Comparison of ENCODE assay signal across 17 cellular contexts in the genomic region with DNA sequence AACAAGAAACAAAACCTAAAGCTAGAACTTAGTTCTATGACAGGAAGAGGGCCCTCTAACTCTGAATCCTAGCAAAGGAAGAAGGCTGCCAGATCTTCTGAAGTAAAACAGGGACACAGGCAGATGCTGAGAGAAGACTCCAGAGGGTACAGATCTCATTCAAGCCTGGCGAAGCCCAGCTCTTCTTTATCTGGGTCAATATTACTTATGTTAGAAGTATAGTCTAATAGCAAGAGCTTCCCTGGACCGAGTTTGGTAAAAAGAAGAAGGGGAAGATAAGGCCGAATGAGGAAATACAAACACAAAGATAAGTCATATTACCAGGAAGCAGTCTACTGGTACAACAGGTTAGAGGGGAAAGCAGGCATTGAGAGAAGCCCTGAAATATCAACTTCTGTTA.
DNase-seq lines count a peak whose midpoint lies in the region; ATAC-seq and TF ChIP-seq lines count a peak whose summit lies in the region.
"Had no signal": no experiment of that assay in that cellular context is flagged by ENCODE, and none has a peak within 500 bp of the region (broad histone marks: within the 10 kb centered on the region; RNA-seq: fewer than 3 reads in every experiment).

No MANE protein-coding gene starts in this region.

- H3K4me2 ChIP-seq in mammary epithelial cell (ENCODE audit: insufficient read depth, low read depth, low read length) = no peak overlapping the region
- H3K4me2 ChIP-seq in smooth muscle cell = no peak overlapping the region

- H3K27ac ChIP-seq in mammary epithelial cell (ENCODE audit: insufficient read depth, low read depth, low read length) (no peak overlapping the region), breast epithelium (no peak overlapping the region), smooth muscle cell (ENCODE audit: low read depth) (no peak overlapping the region), uterus (no peak overlapping the region)
- H3K27ac ChIP-seq: stomach had no signal

- DNase-seq in mammary epithelial cell = no peak
- DNase-seq in breast epithelium (ENCODE audit: low spot score in 2 of 2) = no peak
- no peak for DNase-seq in T-helper 17 cell
- peak; percentile 59 for DNase-seq in epithelial cell of esophagus (ENCODE audit: low read depth)
- no peak for DNase-seq in smooth muscle cell (lab: John Stamatoyannopoulos, UW; ENCODE audit: unreplicated experiment)
- DNase-seq in globus pallidus (ENCODE audit: low spot score) = no peak
- DNase-seq in uterus = no peak
- no peak for DNase-seq in NCI-H82 treated with DMSO at 0.1 percent for 48 hours (lab: John Stamatoyannopoulos, UW; ENCODE audit: unreplicated experiment)
- DNase-seq: activated naive CD4-positive, alpha-beta T cell; foreskin fibroblast; Karpas-422; NCI-H187 treated with DMSO at 0.1 percent for 48 hours; stimulated activated CD4-positive, alpha-beta T cell treated with anti-CD3 and anti-CD28 coated beads, Interleukin-12 subunit alpha, Interleukin-12 subunit beta, amount 100 ng/mL, for 4 hours; stomach had no signal

- H4K20me1 ChIP-seq in mammary epithelial cell (ENCODE audit: insufficient read depth, low read length) (no peaks in the 10 kb centered on the region), smooth muscle cell (ENCODE audit: low read depth) (no peaks in the 10 kb centered on the region)

- TF ChIP-seq CTCF in mammary epithelial cell (conservative IDR thresholded peaks at IDR 0.05 in 1 of 2, IDR thresholded peaks at IDR 0.05 in 1 of 2; ENCODE audit: extremely low read depth in 1 of 2, insufficient read depth in 1 of 2, low read depth in 1 of 2, low read length in 2 of 2) = no peak
- TF ChIP-seq CTCF in breast epithelium (IDR thresholded peaks at IDR 0.05) = no peak
- no peak for TF ChIP-seq CTCF in epithelial cell of esophagus (IDR thresholded peaks at IDR 0.05; ENCODE audit: insufficient read depth, low read depth, low read length, missing control alignments)
- TF ChIP-seq CTCF in smooth muscle cell (IDR thresholded peaks at IDR 0.05; ENCODE audit: borderline replicate concordance, insufficient read depth, poor library complexity, severe bottlenecking) = no peak
- TF ChIP-seq CTCF in uterus (IDR thresholded peaks at IDR 0.05) = no peak

- no peaks in the 10 kb centered on the region for H3F3A ChIP-seq in smooth muscle cell (ENCODE audit: low read depth)

- H3K9me3 ChIP-seq in mammary epithelial cell (replicated peaks; ENCODE audit: insufficient read depth, low read length) = no peaks in the 10 kb centered on the region
- no peaks in the 10 kb centered on the region for H3K9me3 ChIP-seq in breast epithelium
- H3K9me3 ChIP-seq in T-helper 17 cell (ENCODE audit: control insufficient read depth, low read length, poor library complexity, severe bottlenecking) = no peaks in the 10 kb centered on the region
- no peaks in the 10 kb centered on the region for H3K9me3 ChIP-seq in smooth muscle cell (replicated peaks; ENCODE audit: low read depth)
- no peaks in the 10 kb centered on the region for H3K9me3 ChIP-seq in uterus
- H3K9me3 ChIP-seq: stomach had no signal

- H3K9ac ChIP-seq in mammary epithelial cell (ENCODE audit: insufficient read depth, low read length) (no peak overlapping the region), smooth muscle cell (ENCODE audit: low read depth) (no peak overlapping the region)

- H2AFZ ChIP-seq in mammary epithelial cell (ENCODE audit: low read depth, low read length) = peak overlapping the region; percentile 55
- peak overlapping the region; percentile 71 for H2AFZ ChIP-seq in smooth muscle cell (ENCODE audit: low read depth)

- dilution Hi-C loops in mammary epithelial cell (cut with HindIII; ENCODE audit: low sequenced_read_pairs) = no loop called here

- in situ Hi-C loops in mammary epithelial cell (cut with MboI; ENCODE audit: low sequenced_read_pairs in 2 of 2) = no loop called here

- H3K4me3 ChIP-seq in mammary epithelial cell (replicated peaks in 1 of 3; ENCODE audit: insufficient read depth in 1 of 3, low read depth in 2 of 3, low read length in 3 of 3) (no peak overlapping the region), breast epithelium (no peak overlapping the region), epithelial cell of esophagus (ENCODE audit: low read length) (no peak overlapping the region), smooth muscle cell (no peak overlapping the region), uterus (no peak overlapping the region)
- H3K4me3 ChIP-seq: lung, stomach had no signal

- no peaks in the 10 kb centered on the region for H3K27me3 Mint-ChIP-seq in T-helper 17 cell
- H3K27me3 Mint-ChIP-seq: dendritic cell treated with granulocyte-macrophage colony-stimulating factor and Interleukin-4, amounts not matched to agents 40 ng/mL and 50 ng/mL, for 4 days had no signal

- TF ChIP-seq POLR2A in breast epithelium (IDR thresholded peaks at IDR 0.05) (no peak), uterus (IDR thresholded peaks at IDR 0.05) (no peak)

- no peaks in the 10 kb centered on the region for H3K27me3 ChIP-seq in mammary epithelial cell (ENCODE audit: insufficient read depth, low read length)
- H3K27me3 ChIP-seq in breast epithelium = no peaks in the 10 kb centered on the region
- no peaks in the 10 kb centered on the region for H3K27me3 ChIP-seq in smooth muscle cell (ENCODE audit: low read depth)
- no peaks in the 10 kb centered on the region for H3K27me3 ChIP-seq in uterus
- H3K27me3 ChIP-seq: stomach had no signal

- H3K79me2 ChIP-seq in mammary epithelial cell (ENCODE audit: insufficient read depth, low read length) (no peaks in the 10 kb centered on the region), smooth muscle cell (ENCODE audit: low read depth) (no peaks in the 10 kb centered on the region)

- CTCF ChIA-PET in mammary epithelial cell (lab: Charles Lee; ENCODE audit: low non-redundant PET) = interaction anchor here (0.7 kb wide), 1 partner anchor 138 kb away, joined by 3 read pairs; no protein-coding TSS in a partner anchor

- intact Hi-C loops in mammary epithelial cell (cut with micrococcal nuclease) = loop anchor here (5.0 kb wide), 2 partner anchors 62 to 78 kb away; no protein-coding TSS in a partner anchor
- intact Hi-C loops in breast epithelium (cut with DNase I; ENCODE audit: low total_unique reads) = no loop called here
- intact Hi-C loops in uterus (cut with DNase I; ENCODE audit: low total_unique reads) = no loop called here

- no peak overlapping the region for H3K4me3 Mint-ChIP-seq in T-helper 17 cell
- H3K4me3 Mint-ChIP-seq: dendritic cell treated with granulocyte-macrophage colony-stimulating factor and Interleukin-4, amounts not matched to agents 40 ng/mL and 50 ng/mL, for 4 days; natural killer cell treated with Interleukin-12 subunit alpha and Interleukin-12 subunit beta and Interleukin-15 and Interleukin-18, amount 100 ng/mL, for 72 hours had no signal

- H3K36me3 ChIP-seq in mammary epithelial cell (ENCODE audit: insufficient read depth, low read length) (no peaks in the 10 kb centered on the region), breast epithelium (no peaks in the 10 kb centered on the region), smooth muscle cell (ENCODE audit: low read depth) (no peaks in the 10 kb centered on the region), uterus (no peaks in the 10 kb centered on the region)
- H3K36me3 ChIP-seq: stomach had no signal

- H3K36me3 Mint-ChIP-seq in T-helper 17 cell (ENCODE audit: low read depth) = no peaks in the 10 kb centered on the region
- H3K36me3 Mint-ChIP-seq: natural killer cell treated with Interleukin-12 subunit alpha and Interleukin-12 subunit beta and Interleukin-15 and Interleukin-18, amount 100 ng/mL, for 72 hours had no signal

- BruUV-seq in mammary epithelial cell (replicated peaks; lab: Mats Ljungman, UMichigan) = no TSS peak

- 91% methylated on average over 3 of the region's 3 CpGs for WGBS in mammary epithelial cell (ENCODE audit: low coverage, missing lambda C conversion rate)
- WGBS in smooth muscle cell (ENCODE audit: low lambda C conversion rate) = 60% methylated on average over 3 of the region's 3 CpGs

- peaks cover 27% of the 10 kb centered on the region for H3K4me1 Mint-ChIP-seq in T-helper 17 cell

- peak overlapping the region; percentile 32 for H3K27ac Mint-ChIP-seq in T-helper 17 cell
- H3K27ac Mint-ChIP-seq: dendritic cell treated with granulocyte-macrophage colony-stimulating factor and Interleukin-4, amounts not matched to agents 40 ng/mL and 50 ng/mL, for 4 days; natural killer cell treated with Interleukin-12 subunit alpha and Interleukin-12 subunit beta and Interleukin-15 and Interleukin-18, amount 100 ng/mL, for 72 hours had no signal

- ATAC-seq in T-helper 17 cell = no peak
- ATAC-seq: natural killer cell treated with Interleukin-12 subunit alpha and Interleukin-12 subunit beta and Interleukin-15 and Interleukin-18, amount 100 ng/mL, for 72 hours had no signal

- H3K4me1 ChIP-seq in mammary epithelial cell (ENCODE audit: insufficient read depth, low read length) (peaks cover 23% of the 10 kb centered on the region), breast epithelium (no peaks in the 10 kb centered on the region), smooth muscle cell (ENCODE audit: low read depth) (no peaks in the 10 kb centered on the region), uterus (no peaks in the 10 kb centered on the region)
- H3K4me1 ChIP-seq: stomach had no signal
